Comparison of ENCODE assay signal across 1 cellular context in the genomic region with DNA sequence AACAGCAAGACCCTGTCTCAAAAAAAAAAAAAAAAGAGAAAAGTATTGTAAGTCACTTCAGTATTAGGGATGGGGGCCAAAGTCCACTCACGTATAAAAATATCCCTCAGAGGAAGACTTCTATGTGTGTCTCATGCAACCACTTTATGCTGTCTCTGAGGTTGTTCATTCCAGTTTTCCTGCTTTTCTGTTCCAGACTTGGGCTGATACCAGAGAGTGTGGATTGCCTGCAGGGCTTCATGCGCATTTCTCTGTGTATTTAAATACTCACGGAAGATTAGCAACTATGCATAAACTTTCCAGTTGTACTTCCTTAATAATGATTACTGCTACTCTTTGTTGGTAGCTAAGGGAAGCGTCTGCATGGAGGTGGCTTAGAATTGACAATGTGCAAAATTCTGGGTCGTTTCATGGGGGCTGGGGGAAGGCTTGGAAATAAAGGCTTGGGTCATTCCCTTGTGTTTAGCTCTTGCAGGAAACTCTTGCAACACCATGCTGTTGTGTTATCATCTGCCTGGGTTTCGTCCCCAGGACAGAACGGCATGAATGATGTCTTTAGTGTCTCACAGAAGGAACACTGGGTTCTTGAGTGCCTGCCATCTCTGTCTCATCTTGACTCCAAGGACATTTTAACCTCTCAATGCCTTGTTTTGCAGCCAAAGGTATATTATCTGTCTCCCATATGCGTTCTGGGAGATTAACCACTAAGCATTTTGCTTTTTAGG.
TF ChIP-seq lines count a peak whose summit lies in the region.

No MANE protein-coding gene starts in this region.

TF ChIP-seq in WTC11, 78 proteins besides CTCF, POLR2A, EP300 and RAD21:
- no peak for TF ChIP-seq SP1 (CRISPR knock-in tag; conservative IDR thresholded peaks at IDR 0.05)
- no peak for TF ChIP-seq FOXP1 (CRISPR knock-in tag; IDR thresholded peaks at IDR 0.05; ENCODE audit: borderline replicate concordance)
- no peak for TF ChIP-seq HMGA2 (CRISPR knock-in tag; IDR thresholded peaks at IDR 0.05)
- TF ChIP-seq TEAD1 (CRISPR knock-in tag; IDR thresholded peaks at IDR 0.05): no peak
- no peak for TF ChIP-seq TEAD4 (CRISPR knock-in tag; IDR thresholded peaks at IDR 0.05)
- TF ChIP-seq, protein P1, sequence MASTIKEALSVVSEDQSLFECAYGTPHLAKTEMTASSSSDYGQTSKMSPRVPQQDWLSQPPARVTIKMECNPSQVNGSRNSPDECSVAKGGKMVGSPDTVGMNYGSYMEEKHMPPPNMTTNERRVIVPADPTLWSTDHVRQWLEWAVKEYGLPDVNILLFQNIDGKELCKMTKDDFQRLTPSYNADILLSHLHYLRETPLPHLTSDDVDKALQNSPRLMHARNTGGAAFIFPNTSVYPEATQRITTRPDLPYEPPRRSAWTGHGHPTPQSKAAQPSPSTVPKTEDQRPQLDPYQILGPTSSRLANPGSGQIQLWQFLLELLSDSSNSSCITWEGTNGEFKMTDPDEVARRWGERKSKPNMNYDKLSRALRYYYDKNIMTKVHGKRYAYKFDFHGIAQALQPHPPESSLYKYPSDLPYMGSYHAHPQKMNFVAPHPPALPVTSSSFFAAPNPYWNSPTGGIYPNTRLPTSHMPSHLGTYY (CRISPR knock-in tag; IDR thresholded peaks at IDR 0.05): no peak
- TF ChIP-seq NR1H2 (CRISPR knock-in tag; IDR thresholded peaks at IDR 0.05): no peak
- TF ChIP-seq ZNF396 (CRISPR knock-in tag; IDR thresholded peaks at IDR 0.05; ENCODE audit: borderline replicate concordance): no peak
- no peak for TF ChIP-seq JUN (CRISPR knock-in tag; IDR thresholded peaks at IDR 0.05)
- TF ChIP-seq SMAD4 (CRISPR knock-in tag; IDR thresholded peaks at IDR 0.05): no peak
- TF ChIP-seq ZNF423 (CRISPR knock-in tag; IDR thresholded peaks at IDR 0.05): no peak
- TF ChIP-seq ZNF416 (CRISPR knock-in tag; IDR thresholded peaks at IDR 0.05): no peak
- TF ChIP-seq, protein P2, sequence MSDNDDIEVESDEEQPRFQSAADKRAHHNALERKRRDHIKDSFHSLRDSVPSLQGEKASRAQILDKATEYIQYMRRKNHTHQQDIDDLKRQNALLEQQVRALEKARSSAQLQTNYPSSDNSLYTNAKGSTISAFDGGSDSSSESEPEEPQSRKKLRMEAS (CRISPR knock-in tag; IDR thresholded peaks at IDR 0.05): no peak
- TF ChIP-seq, protein P3, sequence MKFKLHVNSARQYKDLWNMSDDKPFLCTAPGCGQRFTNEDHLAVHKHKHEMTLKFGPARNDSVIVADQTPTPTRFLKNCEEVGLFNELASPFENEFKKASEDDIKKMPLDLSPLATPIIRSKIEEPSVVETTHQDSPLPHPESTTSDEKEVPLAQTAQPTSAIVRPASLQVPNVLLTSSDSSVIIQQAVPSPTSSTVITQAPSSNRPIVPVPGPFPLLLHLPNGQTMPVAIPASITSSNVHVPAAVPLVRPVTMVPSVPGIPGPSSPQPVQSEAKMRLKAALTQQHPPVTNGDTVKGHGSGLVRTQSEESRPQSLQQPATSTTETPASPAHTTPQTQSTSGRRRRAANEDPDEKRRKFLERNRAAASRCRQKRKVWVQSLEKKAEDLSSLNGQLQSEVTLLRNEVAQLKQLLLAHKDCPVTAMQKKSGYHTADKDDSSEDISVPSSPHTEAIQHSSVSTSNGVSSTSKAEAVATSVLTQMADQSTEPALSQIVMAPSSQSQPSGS (CRISPR knock-in tag; IDR thresholded peaks at IDR 0.05; ENCODE audit: borderline replicate concordance, low read depth): no peak
- no peak for TF ChIP-seq KAT7 (CRISPR knock-in tag; IDR thresholded peaks at IDR 0.05; ENCODE audit: borderline replicate concordance)
- no peak for TF ChIP-seq OVOL2 (CRISPR knock-in tag; IDR thresholded peaks at IDR 0.05; ENCODE audit: borderline replicate concordance)
- TF ChIP-seq, protein P4, sequence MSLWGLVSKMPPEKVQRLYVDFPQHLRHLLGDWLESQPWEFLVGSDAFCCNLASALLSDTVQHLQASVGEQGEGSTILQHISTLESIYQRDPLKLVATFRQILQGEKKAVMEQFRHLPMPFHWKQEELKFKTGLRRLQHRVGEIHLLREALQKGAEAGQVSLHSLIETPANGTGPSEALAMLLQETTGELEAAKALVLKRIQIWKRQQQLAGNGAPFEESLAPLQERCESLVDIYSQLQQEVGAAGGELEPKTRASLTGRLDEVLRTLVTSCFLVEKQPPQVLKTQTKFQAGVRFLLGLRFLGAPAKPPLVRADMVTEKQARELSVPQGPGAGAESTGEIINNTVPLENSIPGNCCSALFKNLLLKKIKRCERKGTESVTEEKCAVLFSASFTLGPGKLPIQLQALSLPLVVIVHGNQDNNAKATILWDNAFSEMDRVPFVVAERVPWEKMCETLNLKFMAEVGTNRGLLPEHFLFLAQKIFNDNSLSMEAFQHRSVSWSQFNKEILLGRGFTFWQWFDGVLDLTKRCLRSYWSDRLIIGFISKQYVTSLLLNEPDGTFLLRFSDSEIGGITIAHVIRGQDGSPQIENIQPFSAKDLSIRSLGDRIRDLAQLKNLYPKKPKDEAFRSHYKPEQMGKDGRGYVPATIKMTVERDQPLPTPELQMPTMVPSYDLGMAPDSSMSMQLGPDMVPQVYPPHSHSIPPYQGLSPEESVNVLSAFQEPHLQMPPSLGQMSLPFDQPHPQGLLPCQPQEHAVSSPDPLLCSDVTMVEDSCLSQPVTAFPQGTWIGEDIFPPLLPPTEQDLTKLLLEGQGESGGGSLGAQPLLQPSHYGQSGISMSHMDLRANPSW (CRISPR knock-in tag; conservative IDR thresholded peaks at IDR 0.05; ENCODE audit: low read depth): no peak
